ENCODE assay signal across 1 cellular context in genomic region chr1:10449731-10450130, GRCh38.
TF ChIP-seq lines count a peak whose summit lies in the region.

TSS of gene CORT (plus strand) at chr1:10450031. CDS start at chr1:10450224, 193 bp downstream.

TF ChIP-seq in H1, 55 proteins besides CTCF, POLR2A, EP300 and RAD21:
- no peak for TF ChIP-seq GABPA (IDR thresholded peaks at IDR 0.05; ENCODE audit: borderline replicate concordance, insufficient read depth, low read length)
- TF ChIP-seq CBX5 (IDR thresholded peaks at IDR 0.05; ENCODE audit: low read depth, low read length), result no peak
- TF ChIP-seq KDM4A (IDR thresholded peaks at IDR 0.05; ENCODE audit: low read depth, low read length, severe bottlenecking), result no peak
- TF ChIP-seq RXRA (IDR thresholded peaks at IDR 0.05; ENCODE audit: insufficient read depth, low read depth, low read length), result no peak
- TF ChIP-seq HDAC6 (IDR thresholded peaks at IDR 0.05; ENCODE audit: low read depth, low read length), result no peak
- TF ChIP-seq SP4 (IDR thresholded peaks at IDR 0.05; ENCODE audit: low read length), result no peak
- TF ChIP-seq SAP30 (IDR thresholded peaks at IDR 0.05; ENCODE audit: insufficient read depth, insufficient replicate concordance, low read length), result no peak
- TF ChIP-seq, protein P1, sequence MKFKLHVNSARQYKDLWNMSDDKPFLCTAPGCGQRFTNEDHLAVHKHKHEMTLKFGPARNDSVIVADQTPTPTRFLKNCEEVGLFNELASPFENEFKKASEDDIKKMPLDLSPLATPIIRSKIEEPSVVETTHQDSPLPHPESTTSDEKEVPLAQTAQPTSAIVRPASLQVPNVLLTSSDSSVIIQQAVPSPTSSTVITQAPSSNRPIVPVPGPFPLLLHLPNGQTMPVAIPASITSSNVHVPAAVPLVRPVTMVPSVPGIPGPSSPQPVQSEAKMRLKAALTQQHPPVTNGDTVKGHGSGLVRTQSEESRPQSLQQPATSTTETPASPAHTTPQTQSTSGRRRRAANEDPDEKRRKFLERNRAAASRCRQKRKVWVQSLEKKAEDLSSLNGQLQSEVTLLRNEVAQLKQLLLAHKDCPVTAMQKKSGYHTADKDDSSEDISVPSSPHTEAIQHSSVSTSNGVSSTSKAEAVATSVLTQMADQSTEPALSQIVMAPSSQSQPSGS (IDR thresholded peaks at IDR 0.05; ENCODE audit: low read length), result no peak
- TF ChIP-seq CHD2 (IDR thresholded peaks at IDR 0.05; ENCODE audit: low read length), result no peak
- TF ChIP-seq, protein P2, sequence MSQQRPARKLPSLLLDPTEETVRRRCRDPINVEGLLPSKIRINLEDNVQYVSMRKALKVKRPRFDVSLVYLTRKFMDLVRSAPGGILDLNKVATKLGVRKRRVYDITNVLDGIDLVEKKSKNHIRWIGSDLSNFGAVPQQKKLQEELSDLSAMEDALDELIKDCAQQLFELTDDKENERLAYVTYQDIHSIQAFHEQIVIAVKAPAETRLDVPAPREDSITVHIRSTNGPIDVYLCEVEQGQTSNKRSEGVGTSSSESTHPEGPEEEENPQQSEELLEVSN (IDR thresholded peaks at IDR 0.05), result no peak
- no peak for TF ChIP-seq EZH2 (IDR thresholded peaks at IDR 0.05; ENCODE audit: low read depth, low read length, severe bottlenecking)
- no peak for TF ChIP-seq POLR2AphosphoS5 (IDR thresholded peaks at IDR 0.05; ENCODE audit: low read depth, low read length)
